In the genomic region with DNA sequence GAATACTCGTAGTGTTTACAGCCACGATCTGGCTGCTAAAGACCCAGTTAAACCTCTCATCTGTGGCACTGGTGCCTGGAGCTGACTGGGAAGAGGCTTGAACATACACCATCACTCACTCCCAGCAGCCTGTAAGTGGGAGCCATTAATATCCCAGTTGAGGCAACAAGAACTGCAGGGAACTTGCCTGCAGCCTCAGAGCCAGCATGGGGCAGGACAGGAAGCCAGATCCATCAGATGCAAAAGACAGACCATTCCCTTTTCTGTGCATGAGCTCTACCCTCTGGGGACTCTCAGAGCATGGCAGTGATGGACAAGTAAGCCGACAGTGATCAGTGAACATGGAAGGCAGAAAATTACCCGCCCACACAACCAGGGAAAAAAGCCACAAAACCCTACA, we compare ENCODE assay signal across 20 cellular contexts.
DNase-seq lines count a peak whose midpoint lies in the region; ATAC-seq and TF ChIP-seq lines count a peak whose summit lies in the region.
"Had no signal": no experiment of that assay in that cellular context is flagged by ENCODE, and none has a peak within 500 bp of the region (broad histone marks: within the 10 kb centered on the region; RNA-seq: fewer than 3 reads in every experiment).

No MANE protein-coding gene starts in this region.

- H3K27ac ChIP-seq in neural cell (ENCODE audit: low read length), result no peak overlapping the region
- H3K27ac ChIP-seq: 22Rv1, BLaER1, C4-2B had no signal

- TF ChIP-seq EP300 in neural cell (conservative IDR thresholded peaks at IDR 0.05; ENCODE audit: poor library complexity, severe bottlenecking), result peak; percentile 36

- H3K27me3 ChIP-seq in neural cell (ENCODE audit: insufficient read depth, low read depth, low read length), result no peaks in the 10 kb centered on the region

- no peaks in the 10 kb centered on the region for H3K9me3 ChIP-seq in neural cell (ENCODE audit: low read length)
- H3K9me3 ChIP-seq: BLaER1, Caco-2, HAP-1 had no signal

- CTCF ChIA-PET in WTC11 (lab: Charles Lee), result interaction anchor here (1.5 kb wide), 1 partner anchor 129 kb away, joined by 6 read pairs; no protein-coding TSS in a partner anchor

- no peak overlapping the region for H3K27ac Mint-ChIP-seq in WTC11
- H3K27ac Mint-ChIP-seq: B cell; CD4-positive, CD25-positive, alpha-beta regulatory T cell; CD8-positive, alpha-beta T cell had no signal

- ATAC-seq in WTC11, result no peak
- no peak for ATAC-seq in HG02884 (IDR thresholded peaks at IDR 0.05; ENCODE audit: unreplicated experiment)
- ATAC-seq: CD8-positive, alpha-beta T cell had no signal

- no peak overlapping the region for H3K4me3 Mint-ChIP-seq in WTC11
- H3K4me3 Mint-ChIP-seq: B cell; CD4-positive, CD25-positive, alpha-beta regulatory T cell; CD8-positive, alpha-beta T cell had no signal

- TF ChIP-seq RAD21 in neural cell (conservative IDR thresholded peaks at IDR 0.05), result no peak

- no peak overlapping the region for H3K4me3 ChIP-seq in neural cell (ENCODE audit: low read length)
- H3K4me3 ChIP-seq: BLaER1, HAP-1 had no signal

- POLR2A ChIA-PET in WTC11 (lab: Charles Lee), result no interaction called here

- H3K9me3 Mint-ChIP-seq in WTC11, result no peaks in the 10 kb centered on the region
- H3K9me3 Mint-ChIP-seq: CD8-positive, alpha-beta T cell had no signal

- H2AFZ ChIP-seq in neural cell (ENCODE audit: low read depth, low read length), result no peak overlapping the region

- H3K9me2 ChIP-seq in neural cell (ENCODE audit: insufficient read depth, low read length), result no peaks in the 10 kb centered on the region

- H4K20me1 ChIP-seq in neural cell (ENCODE audit: insufficient read depth), result no peaks in the 10 kb centered on the region
- H4K20me1 ChIP-seq: BLaER1 had no signal

- peak; percentile 26 for DNase-seq in activated CD8-positive, alpha-beta memory T cell treated with anti-CD3 and anti-CD28 coated beads for 24 hours
- no peak for DNase-seq in activated CD8-positive, alpha-beta memory T cell treated with anti-CD3 and anti-CD28 coated beads, Interleukin-2, amount 50 U/mL, for 48 hours
- DNase-seq in WTC11 (ENCODE audit: low spot score), result no peak
- DNase-seq in stimulated activated CD8-positive, alpha-beta memory T cell treated with anti-CD3 and anti-CD28 coated beads, Interleukin-4, amount 100 ng/mL, for 48 hours, result peak; percentile 6
- DNase-seq in NCI-H2107 (lab: John Stamatoyannopoulos, UW), result no peak
- no peak for DNase-seq in stimulated activated CD4-positive, alpha-beta T cell treated with anti-CD3 and anti-CD28 coated beads, Interleukin-4, amount 100 ng/mL, for 24 hours
- DNase-seq: Caco-2; CD4-positive, CD25-positive, alpha-beta regulatory T cell; CD8-positive, alpha-beta T cell; DMS 273 treated with DMSO at 0.1 percent for 48 hours; DMS53; DMS79 treated with DMSO at 0.1 percent for 48 hours; GOT3 had no signal

- H3F3A ChIP-seq in neural cell (ENCODE audit: insufficient read depth, low read length, poor library complexity, severe bottlenecking), result no peaks in the 10 kb centered on the region

- TF ChIP-seq CTCF in WTC11 (IDR thresholded peaks at IDR 0.05), result no peak
- TF ChIP-seq CTCF in neural cell (IDR thresholded peaks at IDR 0.05; ENCODE audit: poor library complexity, severe bottlenecking), result no peak

- no peak overlapping the region for H3K9ac ChIP-seq in neural cell (ENCODE audit: low read length)
- H3K9ac ChIP-seq: BLaER1 had no signal

- H3K4me2 ChIP-seq in neural cell (ENCODE audit: low read length), result no peak overlapping the region
- H3K4me2 ChIP-seq: BLaER1 had no signal

- no peaks in the 10 kb centered on the region for H3K79me2 ChIP-seq in neural cell (replicated peaks; ENCODE audit: insufficient read depth, low read length)

- H3K27me3 Mint-ChIP-seq in WTC11 (ENCODE audit: low read depth), result peaks cover under 1% of the 10 kb centered on the region; the same call in 1 of the 2 replicates
- H3K27me3 Mint-ChIP-seq: CD4-positive, CD25-positive, alpha-beta regulatory T cell had no signal

- no peaks in the 10 kb centered on the region for H3K36me3 ChIP-seq in neural cell (ENCODE audit: insufficient read depth, low read length)
- H3K36me3 ChIP-seq: BLaER1, HAP-1 had no signal

- no peaks in the 10 kb centered on the region for H3K36me3 Mint-ChIP-seq in WTC11
- H3K36me3 Mint-ChIP-seq: CD4-positive, CD25-positive, alpha-beta regulatory T cell; CD8-positive, alpha-beta T cell had no signal

- H3K4me1 Mint-ChIP-seq in WTC11, result peaks cover 24% of the 10 kb centered on the region
- H3K4me1 Mint-ChIP-seq: B cell; CD4-positive, CD25-positive, alpha-beta regulatory T cell had no signal

TF ChIP-seq in WTC11, 78 proteins besides CTCF, POLR2A, EP300 and RAD21:
- TF ChIP-seq ZNF121 (CRISPR knock-in tag; IDR thresholded peaks at IDR 0.05) (0 out of 2 replicates have a peak, but pooled peaks have one; percentile 22), SOX15 (CRISPR knock-in tag; IDR thresholded peaks at IDR 0.05) (no peak)
- TF ChIP-seq, protein P1, sequence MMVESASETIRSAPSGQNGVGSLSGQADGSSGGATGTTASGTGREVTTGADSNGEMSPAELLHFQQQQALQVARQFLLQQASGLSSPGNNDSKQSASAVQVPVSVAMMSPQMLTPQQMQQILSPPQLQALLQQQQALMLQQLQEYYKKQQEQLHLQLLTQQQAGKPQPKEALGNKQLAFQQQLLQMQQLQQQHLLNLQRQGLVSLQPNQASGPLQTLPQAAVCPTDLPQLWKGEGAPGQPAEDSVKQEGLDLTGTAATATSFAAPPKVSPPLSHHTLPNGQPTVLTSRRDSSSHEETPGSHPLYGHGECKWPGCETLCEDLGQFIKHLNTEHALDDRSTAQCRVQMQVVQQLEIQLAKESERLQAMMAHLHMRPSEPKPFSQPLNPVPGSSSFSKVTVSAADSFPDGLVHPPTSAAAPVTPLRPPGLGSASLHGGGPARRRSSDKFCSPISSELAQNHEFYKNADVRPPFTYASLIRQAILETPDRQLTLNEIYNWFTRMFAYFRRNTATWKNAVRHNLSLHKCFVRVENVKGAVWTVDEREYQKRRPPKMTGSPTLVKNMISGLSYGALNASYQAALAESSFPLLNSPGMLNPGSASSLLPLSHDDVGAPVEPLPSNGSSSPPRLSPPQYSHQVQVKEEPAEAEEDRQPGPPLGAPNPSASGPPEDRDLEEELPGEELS (CRISPR knock-in tag; IDR thresholded peaks at IDR 0.05), result no peak

TF ChIP-seq in neural cell, 6 proteins besides CTCF, POLR2A, EP300 and RAD21:
- TF ChIP-seq POLR2AphosphoS5 (IDR thresholded peaks at IDR 0.05) (peak; percentile 29), MXI1 (conservative IDR thresholded peaks at IDR 0.05; ENCODE audit: poor library complexity, severe bottlenecking) (no peak)
TF ChIP-seq in neural cell: peak in this region for 1.

Comparison
In these comparisons a context has a peak if more than half of its experiments do, and no peak if none do; other contexts are left out.
1. DNase-seq: peak in activated CD8-positive, alpha-beta memory T cell treated with anti-CD3 and anti-CD28 coated beads for 24 hours (single experiment) and stimulated activated CD8-positive, alpha-beta memory T cell treated with anti-CD3 and anti-CD28 coated beads, Interleukin-4, amount 100 ng/mL, for 48 hours (single experiment); none in activated CD8-positive, alpha-beta memory T cell treated with anti-CD3 and anti-CD28 coated beads, Interleukin-2, amount 50 U/mL, for 48 hours (single experiment), WTC11 (single experiment), NCI-H2107 (single experiment) and stimulated activated CD4-positive, alpha-beta T cell treated with anti-CD3 and anti-CD28 coated beads, Interleukin-4, amount 100 ng/mL, for 24 hours (single experiment).